Comparison of ENCODE assay signal across 21 cellular contexts in the genomic region with DNA sequence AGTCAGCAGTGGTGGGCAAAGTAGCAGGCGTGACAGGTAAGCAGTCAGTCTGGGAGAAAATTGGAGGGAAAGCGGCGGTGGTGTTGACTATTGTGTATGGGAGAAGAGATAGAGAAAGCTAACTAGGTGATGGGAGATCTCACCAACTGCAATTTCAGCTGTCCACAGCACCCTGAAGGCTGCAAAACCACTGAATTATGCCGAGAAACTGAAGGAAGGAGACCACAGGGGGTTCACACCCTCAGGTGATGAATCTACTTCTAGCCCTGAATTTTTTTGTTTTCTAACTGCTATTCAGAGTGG.
"Had no signal": no experiment of that assay in that cellular context is flagged by ENCODE, and none has a peak within 500 bp of the region (broad histone marks: within the 10 kb centered on the region; RNA-seq: fewer than 3 reads in every experiment).

No MANE protein-coding gene starts in this region.

- H3K36me3 ChIP-seq: colonic mucosa, right atrium auricular region, sigmoid colon, stomach, thoracic aorta, transverse colon had no signal

- H3K9me3 Mint-ChIP-seq: endodermal cell, neural crest cell had no signal

- DNase-seq: colonic mucosa; effector CD4-positive, alpha-beta T cell; erythroblast; foreskin keratinocyte; left colon; left ventricle myocardium superior; mesenchymal stem cell; naive B cell; posterior cingulate gyrus; sigmoid colon; stimulated activated CD4-positive, alpha-beta T cell treated with anti-CD3 and anti-CD28 coated beads, Interleukin-12 subunit alpha, Interleukin-12 subunit beta, amount 100 ng/mL, for 4 hours; stimulated activated naive CD4-positive, alpha-beta T cell; stomach; substantia nigra; transverse colon had no signal

- ATAC-seq: foreskin keratinocyte, left colon, left ventricle myocardium superior had no signal

- H3K4me3 Mint-ChIP-seq: endodermal cell, naive B cell, neural crest cell had no signal

- H3K27ac Mint-ChIP-seq: endodermal cell had no signal

- H3K4me3 ChIP-seq: colonic mucosa, lung, right atrium auricular region, sigmoid colon, skin epidermis, stomach, thoracic aorta, transverse colon had no signal

- H3K27ac ChIP-seq: colonic mucosa, foreskin keratinocyte, right atrium auricular region, sigmoid colon, skin epidermis, stomach, thoracic aorta, transverse colon had no signal

- H3K9me3 ChIP-seq: colonic mucosa, right atrium auricular region, sigmoid colon, thoracic aorta, transverse colon had no signal

- H3K4me1 ChIP-seq: colonic mucosa, foreskin keratinocyte, right atrium auricular region, transverse colon had no signal

- H3K27me3 ChIP-seq: colonic mucosa, foreskin keratinocyte, right atrium auricular region, sigmoid colon, stomach, transverse colon had no signal

- H3K36me3 Mint-ChIP-seq: naive B cell had no signal
